Comparison of ENCODE assay signal across 8 cellular contexts in the genomic region with DNA sequence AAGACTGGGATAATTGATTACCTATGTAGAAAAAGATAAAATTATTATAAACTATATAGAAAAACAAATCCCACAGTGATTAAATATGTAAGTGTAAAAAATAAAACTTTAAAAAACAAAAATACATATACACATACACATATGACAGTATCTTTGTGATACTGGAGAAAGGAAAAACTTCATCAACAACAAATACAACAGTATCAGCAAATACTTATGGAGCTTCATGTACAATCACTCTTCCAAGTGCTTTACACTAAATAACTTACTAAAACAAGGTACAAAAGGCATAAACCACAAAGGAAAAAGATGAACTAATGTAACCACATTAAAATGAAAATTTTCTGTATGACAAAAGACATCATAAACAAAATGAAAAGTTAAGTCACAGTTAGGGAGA.
"Had no signal": no experiment of that assay in that cellular context is flagged by ENCODE, and none has a peak within 500 bp of the region (broad histone marks: within the 10 kb centered on the region; RNA-seq: fewer than 3 reads in every experiment).

No MANE protein-coding gene starts in this region.

- H3K27me3 Mint-ChIP-seq: IgD-negative memory B cell had no signal

- H3K4me2 ChIP-seq: KMS-11 had no signal

- FAIRE-seq: HepG2, HTR-8/SVneo had no signal

- H3K9me3 Mint-ChIP-seq: IgD-negative memory B cell had no signal

- H3K36me3 Mint-ChIP-seq: IgD-negative memory B cell had no signal

- ATAC-seq: HepG2 had no signal

- H3K9ac ChIP-seq: KMS-11 had no signal

- H3K27ac ChIP-seq: HL-60, KMS-11 had no signal

- H3K4me1 Mint-ChIP-seq: IgD-negative memory B cell had no signal

- H3K4me3 Mint-ChIP-seq: IgD-negative memory B cell had no signal

- DNase-seq: IMR-90, KBM-7, KG1 had no signal
